Comparison of ENCODE assay signal across 9 cellular contexts in the genomic region with DNA sequence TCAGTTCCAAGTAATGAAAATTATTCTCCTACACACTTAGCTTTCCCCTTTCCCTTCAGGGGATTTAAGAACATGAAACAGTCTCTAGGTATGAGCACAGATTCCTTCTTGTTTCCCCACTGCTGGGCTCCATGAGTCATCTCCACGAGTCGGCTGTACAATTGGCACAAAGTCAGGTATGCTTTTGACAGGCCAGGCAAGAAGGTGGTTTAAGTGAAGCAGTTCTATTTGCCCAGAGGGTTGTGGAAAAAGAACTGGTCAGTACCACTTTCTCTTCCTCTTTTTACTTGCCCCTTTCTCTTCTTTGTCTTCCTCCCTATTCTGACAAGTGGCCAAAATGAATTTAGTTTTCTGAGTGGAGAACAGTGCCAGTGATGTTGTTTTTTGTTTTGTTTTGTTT. TPM values are rescaled to one million over a fixed set of nuclear protein-coding genes. Genes with fewer than 3 reads are reported as not detected.
DNase-seq lines count a peak whose midpoint lies in the region; ATAC-seq, FAIRE-seq and TF ChIP-seq lines count a peak whose summit lies in the region.
"Had no signal": no experiment of that assay in that cellular context is flagged by ENCODE, and none has a peak within 500 bp of the region (broad histone marks: within the 10 kb centered on the region; RNA-seq: fewer than 3 reads in every experiment).

No MANE protein-coding gene starts in this region.

- no peaks in the 10 kb centered on the region for H3K27me3 ChIP-seq in right lobe of liver
- no peaks in the 10 kb centered on the region for H3K27me3 ChIP-seq in CD8-positive, alpha-beta T cell (ENCODE audit: insufficient read depth, low read length)

- no peak overlapping the region for H3K27ac Mint-ChIP-seq in CD8-positive, alpha-beta T cell
- H3K27ac Mint-ChIP-seq: nephron had no signal

- DNase-seq in HTR-8/SVneo (ENCODE audit: insufficient read length, low spot score): peak; percentile 89
- peak; percentile 98 for DNase-seq in astrocyte of the hippocampus (ENCODE audit: low read depth, low spot score)
- peak in 1 of 3 donors; percentile 42 for DNase-seq in right lobe of liver
- no peak for DNase-seq in DMS153 treated with DMSO at 0.1 percent for 48 hours (lab: John Stamatoyannopoulos, UW; ENCODE audit: unreplicated experiment)
- DNase-seq in stimulated activated CD4-positive, alpha-beta T cell treated with anti-CD3 and anti-CD28 coated beads, Interleukin-2, amount 100 ng/mL, for 24 hours: no peak
- DNase-seq in CD8-positive, alpha-beta T cell: no peak

- no peaks in the 10 kb centered on the region for H3K9me3 Mint-ChIP-seq in CD8-positive, alpha-beta T cell
- H3K9me3 Mint-ChIP-seq: nephron had no signal

- POLR2A ChIA-PET in CD8-positive, alpha-beta T cell (lab: Charles Lee): no interaction called here

- FAIRE-seq in G401.6 (lab: Jason Lieb, UNC): peak; percentile 83
- peak; percentile 77 for FAIRE-seq in HTR-8/SVneo (lab: Jason Lieb, UNC)

- intact Hi-C loops in right lobe of liver (cut with DNase I): no loop called here
- intact Hi-C loops in CD8-positive, alpha-beta T cell (cut with DNase I, micrococcal nuclease): no loop called here

- peaks cover 0 to 4% (median 0%) of the 10 kb centered on the region in 4 donors for H3K4me1 ChIP-seq in right lobe of liver
- no peaks in the 10 kb centered on the region for H3K4me1 ChIP-seq in CD8-positive, alpha-beta T cell (ENCODE audit: insufficient read depth, low read length)

- no peaks in the 10 kb centered on the region for H3K9me3 ChIP-seq in right lobe of liver
- no peaks in the 10 kb centered on the region for H3K9me3 ChIP-seq in CD8-positive, alpha-beta T cell (ENCODE audit: low read length)

- no peak overlapping the region for H3K4me3 Mint-ChIP-seq in CD8-positive, alpha-beta T cell
- H3K4me3 Mint-ChIP-seq: nephron had no signal

- no peak overlapping the region for H3K4me3 ChIP-seq in right lobe of liver
- no peak overlapping the region for H3K4me3 ChIP-seq in CD8-positive, alpha-beta T cell (ENCODE audit: low read depth, low read length)

- peaks cover 0 to 85% (median 32%) of the 10 kb centered on the region in 4 donors for H3K36me3 ChIP-seq in right lobe of liver
- H3K36me3 ChIP-seq in CD8-positive, alpha-beta T cell (ENCODE audit: insufficient read depth, low read length): peaks cover 45% of the 10 kb centered on the region

- TF ChIP-seq CTCF in right lobe of liver (IDR thresholded peaks at IDR 0.05): no peak
- TF ChIP-seq CTCF in CD8-positive, alpha-beta T cell (IDR thresholded peaks at IDR 0.05): no peak

- CTCF ChIA-PET in CD8-positive, alpha-beta T cell (lab: Charles Lee): no interaction called here

- TF ChIP-seq POLR2A in right lobe of liver (IDR thresholded peaks at IDR 0.05): no peak

- peaks cover 77% of the 10 kb centered on the region for H3K36me3 Mint-ChIP-seq in CD8-positive, alpha-beta T cell

- ATAC-seq in GM21576 (IDR thresholded peaks at IDR 0.05; ENCODE audit: unreplicated experiment): peak; percentile 90
- ATAC-seq in right lobe of liver: peak in 3 of 4 donors; percentile 46 to 95 (median 53)
- ATAC-seq in CD8-positive, alpha-beta T cell: no peak

- no peaks in the 10 kb centered on the region for H3K27me3 Mint-ChIP-seq in CD8-positive, alpha-beta T cell (ENCODE audit: low read depth)

- H3K4me1 Mint-ChIP-seq in CD8-positive, alpha-beta T cell (ENCODE audit: low read depth): no peaks in the 10 kb centered on the region
- H3K4me1 Mint-ChIP-seq: nephron had no signal

- WGBS in right lobe of liver (ENCODE audit: insufficient coverage, low coverage, low lambda C conversion rate, missing lambda C conversion rate): 10% methylated on average over 2 of the region's 2 CpGs

- H3K27ac ChIP-seq in right lobe of liver: no peak overlapping the region
- H3K27ac ChIP-seq in CD8-positive, alpha-beta T cell (ENCODE audit: low read depth, low read length): no peak overlapping the region

RNA-seq across cellular contexts. Expression of a gene that starts 16.3 kb away (rescaled TPM):
- 100 to 1,000 TPM; 116 to 261 (median 161) TPM for total RNA-seq in right lobe of liver
- total RNA-seq in CD8-positive, alpha-beta T cell: 100 to 1,000 TPM; 359 TPM

Comparison
In these comparisons a context has a peak if more than half of its experiments do, and no peak if none do; other contexts are left out.
1. DNase-seq: peak in HTR-8/SVneo (single experiment) and astrocyte of the hippocampus (single experiment); none in DMS153 treated with DMSO at 0.1 percent for 48 hours (single experiment), stimulated activated CD4-positive, alpha-beta T cell treated with anti-CD3 and anti-CD28 coated beads, Interleukin-2, amount 100 ng/mL, for 24 hours (0 of 2) and CD8-positive, alpha-beta T cell (0 of 7).